Comparison of ENCODE assay signal across 1 cellular context in the genomic region with DNA sequence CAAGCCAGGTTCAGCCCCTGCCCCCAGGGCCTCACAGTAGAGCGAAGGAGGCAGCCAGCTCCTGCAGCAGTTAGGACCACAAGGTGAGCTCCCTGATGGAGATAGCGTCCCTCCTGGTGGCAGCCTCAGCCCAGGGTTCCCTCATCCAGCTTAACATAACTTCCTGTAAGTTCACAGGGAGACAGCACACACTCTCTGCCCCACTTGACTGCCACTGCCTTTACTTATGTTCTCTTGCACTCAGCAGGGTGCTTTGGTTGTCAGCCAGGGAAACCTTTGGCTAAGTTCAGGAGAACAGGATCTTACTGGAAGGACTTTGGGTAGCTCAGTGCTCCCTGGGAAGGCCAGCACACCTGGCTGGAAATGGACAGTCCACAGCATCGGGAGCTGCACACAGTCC.
TF ChIP-seq lines count a peak whose summit lies in the region.

No MANE protein-coding gene starts in this region.

TF ChIP-seq in IMR-90, 13 proteins besides CTCF, POLR2A, EP300 and RAD21:
- TF ChIP-seq FOS (IDR thresholded peaks at IDR 0.05; ENCODE audit: low read depth, low read length), result no peak
